In genomic region chr9:133078486-133078885, GRCh38 we compare ENCODE assay signal across 22 cellular contexts. TPM values are rescaled to one million over a fixed set of nuclear protein-coding genes. Genes with fewer than 3 reads are reported as not detected.
"Had no signal": no experiment of that assay in that cellular context is flagged by ENCODE, and none has a peak within 500 bp of the region (broad histone marks: within the 10 kb centered on the region; RNA-seq: fewer than 3 reads in every experiment).

No MANE protein-coding gene starts in this region.

- H3K4me1 Mint-ChIP-seq: activated CD4-positive, alpha-beta memory T cell treated with anti-CD3 and anti-CD28 coated beads, Interleukin-2, amount 10 ng/mL, durations not matched to agents 7 days and 5 days; activated naive CD4-positive, alpha-beta T cell treated with anti-CD3 and anti-CD28 coated beads, Interleukin-2, amount 50 U/mL, for 24 hours; activated naive CD8-positive, alpha-beta T cell treated with anti-CD3 and anti-CD28 coated beads, Interleukin-2, amount 10 ng/mL, durations not matched to agents 7 days and 5 days had no signal

- H3K27me3 ChIP-seq: ascending aorta, brain microvascular endothelial cell, colonic mucosa had no signal

- H3K9me3 ChIP-seq: ascending aorta, colonic mucosa had no signal

- DNase-seq: activated CD4-positive, alpha-beta memory T cell treated with anti-CD3 and anti-CD28 coated beads, Interleukin-2, amount 10 ng/mL, durations not matched to agents 7 days and 5 days; activated CD4-positive, alpha-beta T cell treated with anti-CD3 and anti-CD28 coated beads for 1 hour; activated CD4-positive, alpha-beta T cell treated with anti-CD3 and anti-CD28 coated beads for 4 hours; activated CD4-positive, alpha-beta T cell treated with anti-CD3 and anti-CD28 coated beads, Interleukin-2, amount 10 ng/mL, durations not matched to agents 7 days and 5 days; activated CD4-positive, alpha-beta T cell treated with anti-CD3 and anti-CD28 coated beads, Interleukin-2, amount 50 U/mL, for 4 hours; activated CD4-positive, CD25-positive, alpha-beta regulatory T cell; activated CD8-positive, alpha-beta memory T cell treated with anti-CD3 and anti-CD28 coated beads, Interleukin-2, amount 50 U/mL, for 48 hours; activated naive CD4-positive, alpha-beta T cell treated with anti-CD3 and anti-CD28 coated beads for 36 hours; activated naive CD8-positive, alpha-beta T cell treated with anti-CD3 and anti-CD28 coated beads, Interleukin-2, amount 10 ng/mL, durations not matched to agents 7 days and 5 days; activated T-cell treated with anti-CD3 and anti-CD28 coated beads for 4 hours; activated T-cell treated with anti-CD3 and anti-CD28 coated beads, Interleukin-2, amount 50 U/mL, for 24 hours; activated T-cell treated with anti-CD3 and anti-CD28 coated beads, Interleukin-2, amount 50 U/mL, for 72 hours; brain microvascular endothelial cell; caudate nucleus; colonic mucosa; effector CD8-positive, alpha-beta T cell; foreskin fibroblast; head of caudate nucleus; T-helper 2 cell had no signal

- H3K4me3 Mint-ChIP-seq: activated CD4-positive, alpha-beta memory T cell treated with anti-CD3 and anti-CD28 coated beads, Interleukin-2, amount 10 ng/mL, durations not matched to agents 7 days and 5 days; activated CD4-positive, alpha-beta T cell treated with anti-CD3 and anti-CD28 coated beads, Interleukin-2, amount 10 ng/mL, durations not matched to agents 7 days and 5 days; activated naive CD4-positive, alpha-beta T cell treated with anti-CD3 and anti-CD28 coated beads for 36 hours; activated naive CD4-positive, alpha-beta T cell treated with anti-CD3 and anti-CD28 coated beads, Interleukin-2, amount 50 U/mL, for 24 hours; activated naive CD8-positive, alpha-beta T cell treated with anti-CD3 and anti-CD28 coated beads, Interleukin-2, amount 10 ng/mL, durations not matched to agents 7 days and 5 days; activated T-cell treated with anti-CD3 and anti-CD28 coated beads, Interleukin-2, amount 50 U/mL, for 24 hours; activated T-cell treated with anti-CD3 and anti-CD28 coated beads, Interleukin-2, amount 50 U/mL, for 72 hours had no signal

- FAIRE-seq: frontal cortex had no signal

- H3K27ac Mint-ChIP-seq: activated CD4-positive, alpha-beta memory T cell treated with anti-CD3 and anti-CD28 coated beads, Interleukin-2, amount 10 ng/mL, durations not matched to agents 7 days and 5 days; activated CD4-positive, alpha-beta T cell treated with anti-CD3 and anti-CD28 coated beads, Interleukin-2, amount 10 ng/mL, durations not matched to agents 7 days and 5 days; activated naive CD4-positive, alpha-beta T cell treated with anti-CD3 and anti-CD28 coated beads for 36 hours; activated naive CD4-positive, alpha-beta T cell treated with anti-CD3 and anti-CD28 coated beads, Interleukin-2, amount 50 U/mL, for 24 hours; activated naive CD8-positive, alpha-beta T cell treated with anti-CD3 and anti-CD28 coated beads, Interleukin-2, amount 10 ng/mL, durations not matched to agents 7 days and 5 days; activated T-cell treated with anti-CD3 and anti-CD28 coated beads, Interleukin-2, amount 50 U/mL, for 24 hours; activated T-cell treated with anti-CD3 and anti-CD28 coated beads, Interleukin-2, amount 50 U/mL, for 72 hours had no signal

- ATAC-seq: activated T-cell treated with anti-CD3 and anti-CD28 coated beads, Interleukin-2, amount 50 U/mL, for 72 hours had no signal

- H3K9me3 Mint-ChIP-seq: activated CD4-positive, alpha-beta memory T cell treated with anti-CD3 and anti-CD28 coated beads, Interleukin-2, amount 10 ng/mL, durations not matched to agents 7 days and 5 days; activated CD4-positive, alpha-beta T cell treated with anti-CD3 and anti-CD28 coated beads, Interleukin-2, amount 10 ng/mL, durations not matched to agents 7 days and 5 days; activated naive CD4-positive, alpha-beta T cell treated with anti-CD3 and anti-CD28 coated beads for 36 hours; activated naive CD4-positive, alpha-beta T cell treated with anti-CD3 and anti-CD28 coated beads, Interleukin-2, amount 50 U/mL, for 24 hours; activated naive CD8-positive, alpha-beta T cell treated with anti-CD3 and anti-CD28 coated beads, Interleukin-2, amount 10 ng/mL, durations not matched to agents 7 days and 5 days; activated T-cell treated with anti-CD3 and anti-CD28 coated beads, Interleukin-2, amount 50 U/mL, for 24 hours; activated T-cell treated with anti-CD3 and anti-CD28 coated beads, Interleukin-2, amount 50 U/mL, for 72 hours had no signal

- H3K36me3 Mint-ChIP-seq: activated naive CD4-positive, alpha-beta T cell treated with anti-CD3 and anti-CD28 coated beads, Interleukin-2, amount 50 U/mL, for 24 hours; activated naive CD8-positive, alpha-beta T cell treated with anti-CD3 and anti-CD28 coated beads, Interleukin-2, amount 10 ng/mL, durations not matched to agents 7 days and 5 days had no signal

- H3K27me3 Mint-ChIP-seq: activated naive CD4-positive, alpha-beta T cell treated with anti-CD3 and anti-CD28 coated beads, Interleukin-2, amount 50 U/mL, for 24 hours had no signal

- H3K27ac ChIP-seq: ascending aorta, brain microvascular endothelial cell, colonic mucosa had no signal

- H3K4me3 ChIP-seq: ascending aorta, colonic mucosa had no signal

- H3K4me1 ChIP-seq: ascending aorta, colonic mucosa had no signal

- H3K36me3 ChIP-seq: ascending aorta, brain microvascular endothelial cell, colonic mucosa had no signal

RNA-seq across cellular contexts. Expression of gene CEL, which starts 16.7 kb away (rescaled TPM):
- total RNA-seq: ascending aorta had no signal
